ENCODE assay signal across 8 cellular contexts in genomic region chr1:84156210-84156621, GRCh38. TPM values are rescaled to one million over a fixed set of nuclear protein-coding genes. Genes with fewer than 3 reads are reported as not detected.
A peak's percentile ranks its signal among the peaks of the same experiment; 100 is the strongest.
DNase-seq lines count a peak whose midpoint lies in the region; ATAC-seq and TF ChIP-seq lines count a peak whose summit lies in the region.

No MANE protein-coding gene starts in this region.

- TF ChIP-seq CTCF in uterus (IDR thresholded peaks at IDR 0.05): no peak

- H3K36me3 Mint-ChIP-seq in naive thymus-derived CD8-positive, alpha-beta T cell: peaks cover 17 to 47% (median 27%) of the 10 kb centered on the region in 3 donors

- no peaks in the 10 kb centered on the region for H3K27me3 Mint-ChIP-seq in naive thymus-derived CD8-positive, alpha-beta T cell

- H3K4me1 ChIP-seq in uterus: no peaks in the 10 kb centered on the region

- ATAC-seq in naive thymus-derived CD8-positive, alpha-beta T cell: peak in 1 of 2 donors; percentile 41
- ATAC-seq in GM19467 (IDR thresholded peaks at IDR 0.05; ENCODE audit: unreplicated experiment): no peak
- ATAC-seq in GM19324 (IDR thresholded peaks at IDR 0.05; ENCODE audit: low FRiP score, unreplicated experiment): no peak

- peaks cover 0 to 4% (median 0%) of the 10 kb centered on the region in 9 donors for H3K9me3 Mint-ChIP-seq in naive thymus-derived CD8-positive, alpha-beta T cell

- POLR2A ChIA-PET in naive thymus-derived CD8-positive, alpha-beta T cell (lab: Charles Lee): no interaction called here

- intact Hi-C loops in uterus (cut with DNase I; ENCODE audit: low total_unique reads): no loop called here

- TF ChIP-seq POLR2A in uterus (IDR thresholded peaks at IDR 0.05): no peak

- peak overlapping the region in 9 of 10 donors; percentile 25 to 70 (median 51) for H3K4me3 Mint-ChIP-seq in naive thymus-derived CD8-positive, alpha-beta T cell

- no peaks in the 10 kb centered on the region for H3K27me3 ChIP-seq in uterus

- no peaks in the 10 kb centered on the region for H3K9me3 ChIP-seq in uterus

- no peak overlapping the region for H3K27ac ChIP-seq in uterus

- peak; percentile 90 for DNase-seq in Daoy (ENCODE audit: low read depth)
- DNase-seq in amniotic epithelial cell (ENCODE audit: low read depth): peak; percentile 80
- DNase-seq in naive thymus-derived CD8-positive, alpha-beta T cell: no peak
- no peak for DNase-seq in uterus
- no peak for DNase-seq in NCI-H1417 (lab: John Stamatoyannopoulos, UW)

- no peak for TF ChIP-seq RAD21 in Ishikawa (IDR thresholded peaks at IDR 0.05; ENCODE audit: low read depth)

- peaks cover 41 to 95% (median 84%) of the 10 kb centered on the region in 4 donors for H3K4me1 Mint-ChIP-seq in naive thymus-derived CD8-positive, alpha-beta T cell

- no peaks in the 10 kb centered on the region for H3K36me3 ChIP-seq in uterus

- TF ChIP-seq EP300 in Ishikawa (IDR thresholded peaks at IDR 0.05; ENCODE audit: borderline replicate concordance): no peak

- H3K4me3 ChIP-seq in uterus: no peak overlapping the region

- H3K27ac Mint-ChIP-seq in naive thymus-derived CD8-positive, alpha-beta T cell: peak overlapping the region in 7 of 10 donors; percentile 8 to 58 (median 22)

TF ChIP-seq in Ishikawa, 13 proteins besides CTCF, POLR2A, EP300 and RAD21:
- TF ChIP-seq USF1 (IDR thresholded peaks at IDR 0.05): no peak
- TF ChIP-seq CREB1 (IDR thresholded peaks at IDR 0.05; ENCODE audit: low read depth): no peak
- no peak for TF ChIP-seq TAF1 (IDR thresholded peaks at IDR 0.05; ENCODE audit: low read depth)
- TF ChIP-seq, protein P1, sequence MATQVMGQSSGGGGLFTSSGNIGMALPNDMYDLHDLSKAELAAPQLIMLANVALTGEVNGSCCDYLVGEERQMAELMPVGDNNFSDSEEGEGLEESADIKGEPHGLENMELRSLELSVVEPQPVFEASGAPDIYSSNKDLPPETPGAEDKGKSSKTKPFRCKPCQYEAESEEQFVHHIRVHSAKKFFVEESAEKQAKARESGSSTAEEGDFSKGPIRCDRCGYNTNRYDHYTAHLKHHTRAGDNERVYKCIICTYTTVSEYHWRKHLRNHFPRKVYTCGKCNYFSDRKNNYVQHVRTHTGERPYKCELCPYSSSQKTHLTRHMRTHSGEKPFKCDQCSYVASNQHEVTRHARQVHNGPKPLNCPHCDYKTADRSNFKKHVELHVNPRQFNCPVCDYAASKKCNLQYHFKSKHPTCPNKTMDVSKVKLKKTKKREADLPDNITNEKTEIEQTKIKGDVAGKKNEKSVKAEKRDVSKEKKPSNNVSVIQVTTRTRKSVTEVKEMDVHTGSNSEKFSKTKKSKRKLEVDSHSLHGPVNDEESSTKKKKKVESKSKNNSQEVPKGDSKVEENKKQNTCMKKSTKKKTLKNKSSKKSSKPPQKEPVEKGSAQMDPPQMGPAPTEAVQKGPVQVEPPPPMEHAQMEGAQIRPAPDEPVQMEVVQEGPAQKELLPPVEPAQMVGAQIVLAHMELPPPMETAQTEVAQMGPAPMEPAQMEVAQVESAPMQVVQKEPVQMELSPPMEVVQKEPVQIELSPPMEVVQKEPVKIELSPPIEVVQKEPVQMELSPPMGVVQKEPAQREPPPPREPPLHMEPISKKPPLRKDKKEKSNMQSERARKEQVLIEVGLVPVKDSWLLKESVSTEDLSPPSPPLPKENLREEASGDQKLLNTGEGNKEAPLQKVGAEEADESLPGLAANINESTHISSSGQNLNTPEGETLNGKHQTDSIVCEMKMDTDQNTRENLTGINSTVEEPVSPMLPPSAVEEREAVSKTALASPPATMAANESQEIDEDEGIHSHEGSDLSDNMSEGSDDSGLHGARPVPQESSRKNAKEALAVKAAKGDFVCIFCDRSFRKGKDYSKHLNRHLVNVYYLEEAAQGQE (IDR thresholded peaks at IDR 0.05; ENCODE audit: low read depth): no peak
- no peak for TF ChIP-seq MAX (IDR thresholded peaks at IDR 0.05)
- no peak for TF ChIP-seq YY1 (IDR thresholded peaks at IDR 0.05; ENCODE audit: low read depth)
- peak; percentile 37; the same call in 1 of the 2 replicates for TF ChIP-seq TCF12 (IDR thresholded peaks at IDR 0.05; ENCODE audit: low read depth)
- TF ChIP-seq TEAD4 (IDR thresholded peaks at IDR 0.05): no peak
- TF ChIP-seq NFIC (IDR thresholded peaks at IDR 0.05): peak; percentile 67
- TF ChIP-seq ZBTB7A (IDR thresholded peaks at IDR 0.05; ENCODE audit: low read depth): no peak
- no peak for TF ChIP-seq EGR1 (IDR thresholded peaks at IDR 0.05)
- TF ChIP-seq CEBPB (IDR thresholded peaks at IDR 0.05): no peak
- TF ChIP-seq FOXM1 (IDR thresholded peaks at IDR 0.05; ENCODE audit: borderline replicate concordance, low read depth): no peak

RNA-seq across cellular contexts. Expression of gene PRKACB, which starts 12.1 kb away (rescaled TPM):
- 47.3 and 47.9 TPM in 2 replicates for total RNA-seq in Daoy (2014; rRNA removed; shearing (Covaris generic))
- total RNA-seq in naive thymus-derived CD8-positive, alpha-beta T cell: 100 to 1,000 TPM; 174 to 194 TPM
- 100 to 1,000 TPM; 120 to 162 (median 131) TPM for polyA plus RNA-seq in naive thymus-derived CD8-positive, alpha-beta T cell
- 10 to 100 TPM; 13.3 to 75.1 (median 34.2) TPM for total RNA-seq in uterus

Comparison
In these comparisons a context has a peak if more than half of its experiments do, and no peak if none do; other contexts are left out.
1. DNase-seq: peak in Daoy (single experiment) and amniotic epithelial cell (single experiment); none in naive thymus-derived CD8-positive, alpha-beta T cell (0 of 10), uterus (0 of 2) and NCI-H1417 (0 of 3).